Comparison of ENCODE assay signal across 12 cellular contexts in the genomic region with DNA sequence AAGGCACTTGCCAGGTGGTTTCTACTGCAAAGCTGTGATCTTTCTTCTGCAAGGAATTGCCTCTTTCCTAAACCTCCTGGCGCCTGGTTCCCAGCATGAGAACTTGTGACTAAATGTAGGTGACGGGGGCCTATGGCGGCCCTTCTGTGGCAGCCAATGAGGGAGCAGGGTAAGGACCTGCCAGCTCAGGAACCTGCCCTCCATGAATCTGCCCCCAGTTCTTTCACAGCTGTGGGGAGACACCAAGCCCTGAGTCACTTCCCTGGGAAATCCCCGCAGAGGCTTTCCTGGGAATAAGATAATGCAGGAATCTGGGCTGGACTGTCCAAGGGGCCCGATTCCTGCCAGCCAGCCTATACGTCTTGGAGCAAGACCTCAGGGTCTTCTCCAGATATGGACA. TPM values are rescaled to one million over a fixed set of nuclear protein-coding genes. Genes with fewer than 3 reads are reported as not detected.
DNase-seq lines count a peak whose midpoint lies in the region; ATAC-seq and TF ChIP-seq lines count a peak whose summit lies in the region.
"Had no signal": no experiment of that assay in that cellular context is flagged by ENCODE, and none has a peak within 500 bp of the region (broad histone marks: within the 10 kb centered on the region; RNA-seq: fewer than 3 reads in every experiment).

No MANE protein-coding gene starts in this region.

- DNase-seq in GM03348 (ENCODE audit: low spot score), result peak; percentile 52
- peak; percentile 72 for DNase-seq in RWPE2 (ENCODE audit: low spot score)
- peak; percentile 55 for DNase-seq in epithelial cell of proximal tubule (ENCODE audit: low read depth)
- DNase-seq in omental fat pad (ENCODE audit: low spot score), result no peak
- DNase-seq in NCI-H526 treated with DMSO at 0.1 percent for 48 hours (lab: John Stamatoyannopoulos, UW), result no peak
- DNase-seq in cerebellum (ENCODE audit: low spot score), result no peak
- DNase-seq in AML-193 (lab: John Stamatoyannopoulos, UW), result no peak
- DNase-seq: activated CD8-positive, alpha-beta T cell treated with anti-CD3 and anti-CD28 coated beads, Interleukin-2, amount 10 ng/mL, durations not matched to agents 7 days and 5 days; kidney; NCI-H1105; stimulated activated naive B cell treated with anti-CD40 and anti-IgM and Interleukin-4, amounts not matched to agents 10 μg/mL and 1 μg/mL and 100 μg/mL, for 72 hours had no signal

- no peaks in the 10 kb centered on the region for H3K27me3 ChIP-seq in RWPE2 (ENCODE audit: insufficient read depth, poor library complexity, severe bottlenecking)

- H3K4me3 ChIP-seq in RWPE2 (ENCODE audit: severe bottlenecking) (no peak overlapping the region), epithelial cell of proximal tubule (ENCODE audit: low read depth, low read length) (no peak overlapping the region)

- H3K9me3 ChIP-seq in RWPE2 (ENCODE audit: severe bottlenecking), result no peaks in the 10 kb centered on the region

- H3K27ac ChIP-seq in RWPE2 (ENCODE audit: poor library complexity, severe bottlenecking), result no peak overlapping the region

- H3K36me3 ChIP-seq in RWPE2 (ENCODE audit: low read depth), result no peaks in the 10 kb centered on the region

- peaks cover 9% of the 10 kb centered on the region for H3K4me1 ChIP-seq in RWPE2 (ENCODE audit: insufficient read depth, poor library complexity, severe bottlenecking)

- peak; percentile 94 for ATAC-seq in RWPE2 (ENCODE audit: low read depth)
- ATAC-seq in omental fat pad (ENCODE audit: low FRiP score), result peak; percentile 83
- no peak for ATAC-seq in GM18520 (IDR thresholded peaks at IDR 0.05; ENCODE audit: unreplicated experiment)
- ATAC-seq: activated CD8-positive, alpha-beta T cell treated with anti-CD3 and anti-CD28 coated beads, Interleukin-2, amount 10 ng/mL, durations not matched to agents 7 days and 5 days; stimulated activated naive B cell treated with anti-CD40 and anti-IgM and Interleukin-4, amounts not matched to agents 10 μg/mL and 1 μg/mL and 100 μg/mL, for 72 hours had no signal

- TF ChIP-seq CTCF in RWPE2 (IDR thresholded peaks at IDR 0.05; ENCODE audit: poor library complexity, severe bottlenecking), result no peak
- TF ChIP-seq CTCF in epithelial cell of proximal tubule (conservative IDR thresholded peaks at IDR 0.05; ENCODE audit: low read depth, low read length), result no peak
- TF ChIP-seq CTCF in omental fat pad (IDR thresholded peaks at IDR 0.05), result no peak

RNA-seq across cellular contexts. Expression of a gene that starts 56.7 kb away (rescaled TPM):
- 331 and 392 TPM in 2 replicates for total RNA-seq in epithelial cell of proximal tubule
- 100 to 1,000 TPM; 251 to 326 (median 274) TPM for total RNA-seq in omental fat pad
- 162 TPM for total RNA-seq in cerebellum

Comparison
In these comparisons a context has a peak if more than half of its experiments do, and no peak if none do; other contexts are left out.
1. DNase-seq: peak in GM03348 (single experiment), RWPE2 (single experiment) and epithelial cell of proximal tubule (single experiment); none in omental fat pad (single experiment), NCI-H526 treated with DMSO at 0.1 percent for 48 hours (single experiment), cerebellum (single experiment) and AML-193 (0 of 2).